Comparison of ENCODE assay signal across 8 cellular contexts in the genomic region with DNA sequence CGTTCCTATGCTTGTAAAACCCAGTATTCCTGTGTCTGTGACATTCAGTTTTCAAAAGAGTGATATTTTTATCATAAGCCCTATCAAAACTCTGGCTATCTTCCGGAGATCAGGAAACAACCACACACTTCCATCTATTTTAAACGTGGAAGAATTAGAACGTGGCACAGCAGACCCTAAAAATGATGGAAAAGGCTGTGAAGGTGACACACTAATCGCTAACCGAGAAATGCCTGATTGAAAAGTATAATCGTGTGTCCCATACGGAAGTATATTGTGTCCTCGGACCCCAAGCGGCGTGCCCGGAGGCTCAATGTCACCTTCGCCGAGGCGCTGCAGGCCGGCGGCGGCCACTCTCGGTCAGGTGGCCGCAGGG. TPM values are rescaled to one million over a fixed set of nuclear protein-coding genes. Genes with fewer than 3 reads are reported as not detected.
A peak's percentile ranks its signal among the peaks of the same experiment; 100 is the strongest.
DNase-seq lines count a peak whose midpoint lies in the region; ATAC-seq and TF ChIP-seq lines count a peak whose summit lies in the region.

No MANE protein-coding gene starts in this region.

- peaks cover 8% of the 10 kb centered on the region; the same call in 1 of the 2 replicates for H3K4me1 ChIP-seq in Panc1 (ENCODE audit: control insufficient read depth, insufficient read depth, low read length)
- H3K4me1 ChIP-seq in neutrophil (ENCODE audit: control insufficient read depth in 1 of 2, insufficient read depth in 1 of 2, low read depth in 1 of 2, low read length in 1 of 2) = peaks cover 12 to 14% of the 10 kb centered on the region in 2 experiments

- in situ Hi-C loops in Panc1 (cut with HindIII; ENCODE audit: low pct_unique_long_range_greater_than_20kb, low sequenced_read_pairs) = no loop called here

- H3K9me3 ChIP-seq in Panc1 (ENCODE audit: control insufficient read depth, insufficient read depth, low read depth, low read length) = no peaks in the 10 kb centered on the region
- no peaks in the 10 kb centered on the region for H3K9me3 ChIP-seq in neutrophil

- CTCF ChIA-PET in Panc1 (lab: Charles Lee) = no interaction called here

- H3K27me3 ChIP-seq in Panc1 (ENCODE audit: control insufficient read depth, insufficient read depth, low read length) (no peaks in the 10 kb centered on the region), neutrophil (no peaks in the 10 kb centered on the region)

- BruUV-seq in Panc1 (replicated peaks; lab: Mats Ljungman, UMichigan) = no TSS peak

- H3K36me3 ChIP-seq in Panc1 (ENCODE audit: control insufficient read depth, insufficient read depth, low read length) (0 out of 2 replicates have a peak, but pooled peaks cover 2% of the 10 kb centered on the region), neutrophil (no peaks in the 10 kb centered on the region)

- DNase-seq in NCI-H748 (lab: John Stamatoyannopoulos, UW; ENCODE audit: unreplicated experiment) = peak; percentile 51
- DNase-seq in NCI-H748 treated with DMSO at 0.1 percent for 48 hours (lab: John Stamatoyannopoulos, UW) = no peak
- DNase-seq in Panc1 (ENCODE audit: low read depth, low spot score) = no peak
- no peak for DNase-seq in epithelial cell of esophagus (ENCODE audit: low read depth)
- DNase-seq in NCI-H1930 (lab: John Stamatoyannopoulos, UW) = no peak

- POLR2A ChIA-PET in Panc1 (lab: Charles Lee) = interaction anchor here (0.6 to 1.2 kb wide), 2 partner anchors 13 to 278 kb away, joined by 3 read pairs; no protein-coding TSS in a partner anchor

- TF ChIP-seq CTCF in Panc1 (IDR thresholded peaks at IDR 0.05) = no peak
- TF ChIP-seq CTCF in epithelial cell of esophagus (IDR thresholded peaks at IDR 0.05; ENCODE audit: insufficient read depth, low read depth, low read length, missing control alignments) = no peak
- no peak for TF ChIP-seq CTCF in neutrophil (IDR thresholded peaks at IDR 0.05)

- intact Hi-C loops in Panc1 (cut with micrococcal nuclease; ENCODE audit: unreplicated experiment) = no loop called here

- peak overlapping the region; percentile 87 to 94 for H3K4me3 ChIP-seq in Panc1 (ENCODE audit: low read depth in 2 of 2, low read length in 2 of 2)
- H3K4me3 ChIP-seq in epithelial cell of esophagus (ENCODE audit: low read length) = peak overlapping the region; percentile 80
- H3K4me3 ChIP-seq in neutrophil (ENCODE audit: low read depth in 1 of 2, low read length in 1 of 2) = peak overlapping the region; percentile 82 to 99

- H3K27ac ChIP-seq in Panc1 (ENCODE audit: low read length) = peak overlapping the region; percentile 93
- H3K27ac ChIP-seq in neutrophil = peak overlapping the region; percentile 95

- ATAC-seq in Panc1 (no peak), HG03460 (IDR thresholded peaks at IDR 0.05; ENCODE audit: unreplicated experiment) (no peak), GM21526 (IDR thresholded peaks at IDR 0.05; ENCODE audit: low FRiP score, unreplicated experiment) (no peak)

RNA-seq across cellular contexts. Expression of gene COX5A, which starts 0.7 kb away (rescaled TPM):
- 353 TPM for total RNA-seq in Panc1 (2021; ENCODE audit: unreplicated experiment)
- 349 TPM for polyA plus RNA-seq in Panc1 (2012; ENCODE audit: insufficient read length)

RNA-seq across cellular contexts. Expression of gene RPP25, which starts 19.4 kb away (rescaled TPM):
- 40.1 TPM for total RNA-seq in Panc1 (2021; ENCODE audit: unreplicated experiment)
- 33.3 TPM for polyA plus RNA-seq in Panc1 (2012; ENCODE audit: insufficient read length)

RNA-seq across cellular contexts. Expression of gene FAM219B, which starts 30.6 kb away (rescaled TPM):
- total RNA-seq in Panc1 (2021; ENCODE audit: unreplicated experiment) = 68.6 TPM
- polyA plus RNA-seq in Panc1 (2012; ENCODE audit: insufficient read length) = 41.2 TPM

RNA-seq across cellular contexts. Expression of gene MPI, which starts 47.4 kb away (rescaled TPM):
- total RNA-seq in Panc1 (2021; ENCODE audit: unreplicated experiment) = 45.8 TPM
- polyA plus RNA-seq in Panc1 (2012; ENCODE audit: insufficient read length) = 80.7 TPM

RNA-seq across cellular contexts. Expression of gene SCAMP5, which starts 58.1 kb away (rescaled TPM):
- total RNA-seq in Panc1 (2021; ENCODE audit: unreplicated experiment) = 11.2 TPM
- polyA plus RNA-seq in Panc1 (2012; ENCODE audit: insufficient read length) = 13.5 TPM
